21 cellular contexts compared by ENCODE assay signal in the genomic region with DNA sequence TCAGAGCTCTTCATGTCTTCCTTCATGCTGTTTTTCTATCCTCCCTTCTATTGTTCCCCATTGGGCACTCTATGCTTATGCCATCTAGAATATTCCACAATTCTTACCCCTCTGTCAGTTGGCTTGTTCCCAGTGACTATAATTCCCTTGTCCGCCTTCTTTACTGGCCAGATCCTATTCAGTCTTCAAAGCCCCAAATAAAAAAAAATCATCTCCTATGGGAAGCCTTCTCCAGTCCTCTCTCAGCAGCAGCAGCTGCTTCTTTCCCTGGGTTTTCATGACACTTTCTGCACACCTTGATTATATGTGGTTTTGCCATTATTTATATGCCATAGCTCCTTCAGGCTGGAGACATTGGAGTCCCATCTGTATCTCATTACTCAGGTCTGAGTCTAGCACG. TPM values are rescaled to one million over a fixed set of nuclear protein-coding genes. Genes with fewer than 3 reads are reported as not detected.
DNase-seq lines count a peak whose midpoint lies in the region; ATAC-seq and TF ChIP-seq lines count a peak whose summit lies in the region.
"Had no signal": no experiment of that assay in that cellular context is flagged by ENCODE, and none has a peak within 500 bp of the region (broad histone marks: within the 10 kb centered on the region; RNA-seq: fewer than 3 reads in every experiment).

No MANE protein-coding gene starts in this region.

- no peak for ATAC-seq in HG03175 (IDR thresholded peaks at IDR 0.05; ENCODE audit: unreplicated experiment)
- ATAC-seq: HCT116 had no signal

- H3K4me1 Mint-ChIP-seq in activated CD4-positive, alpha-beta T cell treated with anti-CD3 and anti-CD28 coated beads, Interleukin-2, amount 10 ng/mL, durations not matched to agents 7 days and 5 days: peaks cover 81% of the 10 kb centered on the region
- H3K4me1 Mint-ChIP-seq in IgD-negative memory B cell: peaks cover 53 to 68% (median 63%) of the 10 kb centered on the region in 3 donors
- peaks cover 78% of the 10 kb centered on the region for H3K4me1 Mint-ChIP-seq in activated naive CD8-positive, alpha-beta T cell treated with anti-CD3 and anti-CD28 coated beads for 36 hours
- peaks cover 16% of the 10 kb centered on the region for H3K4me1 Mint-ChIP-seq in nephron progenitor cell
- H3K4me1 Mint-ChIP-seq: neural crest cell had no signal

- peak overlapping the region; percentile 96 for H3K27ac Mint-ChIP-seq in activated CD4-positive, alpha-beta T cell treated with anti-CD3 and anti-CD28 coated beads, Interleukin-2, amount 10 ng/mL, durations not matched to agents 7 days and 5 days
- H3K27ac Mint-ChIP-seq in IgD-negative memory B cell: peak overlapping the region in 2 of 3 donors; percentile 78 to 83
- H3K27ac Mint-ChIP-seq in activated naive CD8-positive, alpha-beta T cell treated with anti-CD3 and anti-CD28 coated beads for 36 hours: peak overlapping the region; percentile 98
- peak overlapping the region; percentile 4 for H3K27ac Mint-ChIP-seq in nephron progenitor cell
- H3K27ac Mint-ChIP-seq: dendritic cell treated with granulocyte-macrophage colony-stimulating factor and Interleukin-4, amounts not matched to agents 40 ng/mL and 50 ng/mL, for 4 days had no signal

- no peak for TF ChIP-seq CTCF in nephron progenitor cell (IDR thresholded peaks at IDR 0.05)

- H3K36me3 Mint-ChIP-seq in activated CD4-positive, alpha-beta T cell treated with anti-CD3 and anti-CD28 coated beads, Interleukin-2, amount 10 ng/mL, durations not matched to agents 7 days and 5 days (ENCODE audit: low read depth): peaks cover 82% of the 10 kb centered on the region
- H3K36me3 Mint-ChIP-seq in IgD-negative memory B cell (peaks cover 7% of the 10 kb centered on the region), nephron progenitor cell (ENCODE audit: low read depth) (peaks cover 38% of the 10 kb centered on the region)
- H3K36me3 Mint-ChIP-seq in activated naive CD8-positive, alpha-beta T cell treated with anti-CD3 and anti-CD28 coated beads for 36 hours: peaks cover 57% of the 10 kb centered on the region

- H3K4me3 Mint-ChIP-seq in activated CD4-positive, alpha-beta T cell treated with anti-CD3 and anti-CD28 coated beads, Interleukin-2, amount 10 ng/mL, durations not matched to agents 7 days and 5 days: no peak overlapping the region
- H3K4me3 Mint-ChIP-seq in IgD-negative memory B cell (peak overlapping the region in 3 of 4 donors; percentile 2 to 74 (median 67)), nephron progenitor cell (no peak overlapping the region)
- H3K4me3 Mint-ChIP-seq in activated naive CD8-positive, alpha-beta T cell treated with anti-CD3 and anti-CD28 coated beads for 36 hours: no peak overlapping the region
- H3K4me3 Mint-ChIP-seq: dendritic cell treated with granulocyte-macrophage colony-stimulating factor and Interleukin-4, amounts not matched to agents 40 ng/mL and 50 ng/mL, for 4 days; neural crest cell had no signal

- POLR2A ChIA-PET in activated CD4-positive, alpha-beta T cell treated with anti-CD3 and anti-CD28 coated beads, Interleukin-2, amount 10 ng/mL, durations not matched to agents 7 days and 5 days (lab: Charles Lee): no interaction called here

- no peak for DNase-seq in activated CD4-positive, alpha-beta T cell treated with anti-CD3 and anti-CD28 coated beads, Interleukin-2, amount 10 ng/mL, durations not matched to agents 7 days and 5 days
- DNase-seq in activated CD4-positive, alpha-beta T cell treated with anti-CD3 and anti-CD28 coated beads, Interleukin-2, amount 50 U/mL, for 1 hour: no peak
- no peak for DNase-seq in activated naive CD8-positive, alpha-beta T cell treated with anti-CD3 and anti-CD28 coated beads for 36 hours
- DNase-seq in nephron progenitor cell (no peak), DMS 273 (lab: John Stamatoyannopoulos, UW; ENCODE audit: unreplicated experiment) (no peak), NOMO-1 treated with DMSO at 0.1 percent for 48 hours (lab: John Stamatoyannopoulos, UW; ENCODE audit: unreplicated experiment) (no peak)
- DNase-seq: activated CD8-positive, alpha-beta memory T cell treated with anti-CD3 and anti-CD28 coated beads, Interleukin-2, amount 50 U/mL, for 4 hours; DMS79 treated with DMSO at 0.1 percent for 48 hours; kidney; MG63; NCI-H1436 treated with DMSO at 0.1 percent for 48 hours; NCI-H2171; NCI-H748 treated with DMSO at 0.1 percent for 48 hours; small intestine; stimulated activated CD4-positive, alpha-beta T cell treated with anti-CD3 and anti-CD28 coated beads, Interleukin-4, amount 100 ng/mL, for 1 hour; T-helper 9 cell had no signal

- CTCF ChIA-PET in activated CD4-positive, alpha-beta T cell treated with anti-CD3 and anti-CD28 coated beads, Interleukin-2, amount 10 ng/mL, durations not matched to agents 7 days and 5 days (lab: Charles Lee): interaction anchor here (1.1 to 2.4 kb wide), 7 partner anchors 8 to 68 kb away, joined by 3 to 9 read pairs (median 4); no protein-coding TSS in a partner anchor

- no peaks in the 10 kb centered on the region for H3K27me3 Mint-ChIP-seq in activated CD4-positive, alpha-beta T cell treated with anti-CD3 and anti-CD28 coated beads, Interleukin-2, amount 10 ng/mL, durations not matched to agents 7 days and 5 days
- no peaks in the 10 kb centered on the region for H3K27me3 Mint-ChIP-seq in IgD-negative memory B cell
- H3K27me3 Mint-ChIP-seq in activated naive CD8-positive, alpha-beta T cell treated with anti-CD3 and anti-CD28 coated beads for 36 hours: no peaks in the 10 kb centered on the region
- no peaks in the 10 kb centered on the region for H3K27me3 Mint-ChIP-seq in nephron progenitor cell (ENCODE audit: low read depth, poor library complexity)
- H3K27me3 Mint-ChIP-seq: dendritic cell treated with granulocyte-macrophage colony-stimulating factor and Interleukin-4, amounts not matched to agents 40 ng/mL and 50 ng/mL, for 4 days had no signal

- peaks cover 16% of the 10 kb centered on the region for H3K9me3 Mint-ChIP-seq in activated CD4-positive, alpha-beta T cell treated with anti-CD3 and anti-CD28 coated beads, Interleukin-2, amount 10 ng/mL, durations not matched to agents 7 days and 5 days
- H3K9me3 Mint-ChIP-seq in IgD-negative memory B cell (no peaks in the 10 kb centered on the region), nephron progenitor cell (peaks cover 47% of the 10 kb centered on the region)
- H3K9me3 Mint-ChIP-seq in activated naive CD8-positive, alpha-beta T cell treated with anti-CD3 and anti-CD28 coated beads for 36 hours: peaks cover 5% of the 10 kb centered on the region
- H3K9me3 Mint-ChIP-seq: dendritic cell treated with granulocyte-macrophage colony-stimulating factor and Interleukin-4, amounts not matched to agents 40 ng/mL and 50 ng/mL, for 4 days; neural crest cell had no signal

RNA-seq across cellular contexts. Expression of a gene that starts 54.6 kb away (rescaled TPM):
- total RNA-seq in activated CD4-positive, alpha-beta T cell treated with anti-CD3 and anti-CD28 coated beads, Interleukin-2, amount 10 ng/mL, durations not matched to agents 7 days and 5 days: 100 to 1,000 TPM; 167 to 184 TPM
- polyA plus RNA-seq in IgD-negative memory B cell: 285 TPM
- 100 to 1,000 TPM; 176 to 178 TPM for total RNA-seq in activated naive CD8-positive, alpha-beta T cell treated with anti-CD3 and anti-CD28 coated beads for 36 hours

Comparison
In these comparisons a context has a peak if more than half of its experiments do, and no peak if none do; other contexts are left out.
1. H3K27ac Mint-ChIP-seq: peak in every context shown above with its lines; median percentile 98 in activated naive CD8-positive, alpha-beta T cell treated with anti-CD3 and anti-CD28 coated beads for 36 hours; 96 in activated CD4-positive, alpha-beta T cell treated with anti-CD3 and anti-CD28 coated beads, Interleukin-2, amount 10 ng/mL, durations not matched to agents 7 days and 5 days; 80 in IgD-negative memory B cell; 4 in nephron progenitor cell.
2. H3K4me3 Mint-ChIP-seq: peak in IgD-negative memory B cell (3 of 4); none in activated CD4-positive, alpha-beta T cell treated with anti-CD3 and anti-CD28 coated beads, Interleukin-2, amount 10 ng/mL, durations not matched to agents 7 days and 5 days (single experiment), activated naive CD8-positive, alpha-beta T cell treated with anti-CD3 and anti-CD28 coated beads for 36 hours (single experiment) and nephron progenitor cell (single experiment).